ENCODE assay signal across 11 cellular contexts in genomic region chr1:209704584-209704983, GRCh38. TPM values are rescaled to one million over a fixed set of nuclear protein-coding genes. Genes with fewer than 3 reads are reported as not detected.
DNase-seq lines count a peak whose midpoint lies in the region; ATAC-seq, FAIRE-seq and TF ChIP-seq lines count a peak whose summit lies in the region.
"Had no signal": no experiment of that assay in that cellular context is flagged by ENCODE, and none has a peak within 500 bp of the region (broad histone marks: within the 10 kb centered on the region; RNA-seq: fewer than 3 reads in every experiment).

TSS of gene HSD11B1 (plus strand) at chr1:209704846. CDS start at chr1:209704943, 97 bp downstream.

- H3K4me3 ChIP-seq in liver (ENCODE audit: low read depth in 1 of 3, low read length in 3 of 3): peak within 1 kb of the TSS; percentile 58 to 81 (median 77)
- no peak within 1 kb of the TSS for H3K4me3 ChIP-seq in HepG2 (replicated peaks in 1 of 3; ENCODE audit: insufficient read depth in 1 of 3, low read depth in 2 of 3, low read length in 3 of 3)
- peak within 1 kb of the TSS; percentile 37 for H3K4me3 ChIP-seq in coronary artery
- H3K4me3 ChIP-seq in vagina: no peak within 1 kb of the TSS

- H3K27me3 ChIP-seq in liver (ENCODE audit: control insufficient read depth in 4 of 4, insufficient read depth in 4 of 4, low read length in 3 of 4): no peaks in the 10 kb centered on the region
- no peaks in the 10 kb centered on the region; a peak in 1 of 5 replicates for H3K27me3 ChIP-seq in HepG2 (ENCODE audit: control insufficient read depth in 1 of 2, insufficient read depth in 2 of 2, low read length in 2 of 2)
- H3K27me3 ChIP-seq in vagina: no peaks in the 10 kb centered on the region

- TF ChIP-seq POLR2A in HepG2 (IDR thresholded peaks at IDR 0.05; ENCODE audit: insufficient read depth in 1 of 2, low read depth in 2 of 2, low read length in 2 of 2): no peak
- peak in 1 of 2 donors; percentile 23 for TF ChIP-seq POLR2A in vagina (IDR thresholded peaks at IDR 0.05)

- no peak within 1 kb of the TSS for H2AFZ ChIP-seq in HepG2 (ENCODE audit: low read length)

- H3K27ac ChIP-seq in liver (ENCODE audit: low read depth in 1 of 2, low read length in 2 of 2): peak within 1 kb of the TSS; percentile 91 to 96
- H3K27ac ChIP-seq in HepG2 (ENCODE audit: extremely low read length, insufficient read depth, low read length): no peak within 1 kb of the TSS
- peak within 1 kb of the TSS in 1 of 2 donors; percentile 61 for H3K27ac ChIP-seq in coronary artery
- H3K27ac ChIP-seq in vagina: peak within 1 kb of the TSS; percentile 66
- H3K27ac ChIP-seq: C4-2B had no signal

- no peaks in the 10 kb centered on the region for H4K20me1 ChIP-seq in HepG2 (ENCODE audit: insufficient read depth, low read length)

- no peak for ATAC-seq in HepG2
- ATAC-seq in T-cell (replicated peaks in 1 of 4): no peak
- ATAC-seq in SK-N-SH treated with all-trans-retinoic acid at 6 μM for 48 hours: no peak

- WGBS in liver: 36% methylated on average over 6 of the region's 6 CpGs
- 8% methylated on average over 6 of the region's 6 CpGs for WGBS in HepG2 (ENCODE audit: low lambda C conversion rate)

- TF ChIP-seq CTCF in liver (IDR thresholded peaks at IDR 0.05; ENCODE audit: low read depth, low read length, missing input control): no peak
- TF ChIP-seq CTCF in HepG2 (CRISPR knock-in tag; IDR thresholded peaks at IDR 0.05): no peak
- TF ChIP-seq CTCF in coronary artery (IDR thresholded peaks at IDR 0.05): no peak
- TF ChIP-seq CTCF in vagina (IDR thresholded peaks at IDR 0.05): no peak

- H3K36me3 Mint-ChIP-seq in T-cell: peaks cover 4% of the 10 kb centered on the region

- no peak within 1 kb of the TSS for H3K4me2 ChIP-seq in HepG2 (ENCODE audit: low read depth, low read length)

- H3K79me2 ChIP-seq in HepG2 (ENCODE audit: insufficient read depth, low read length): no peaks in the 10 kb centered on the region

- peaks cover 0 to 2% of the 10 kb centered on the region in 2 donors for H3K27me3 Mint-ChIP-seq in T-cell

- H3K9ac ChIP-seq in liver (ENCODE audit: low read depth in 1 of 2, low read length in 2 of 2) (peak within 1 kb of the TSS; percentile 86 to 100), HepG2 (ENCODE audit: insufficient read depth, low read depth, low read length) (no peak within 1 kb of the TSS)

- no peak for FAIRE-seq in HepG2 (lab: Jason Lieb, UNC)

- DNase-seq in HepG2 (ENCODE audit: low spot score) (no peak), coronary artery (ENCODE audit: low spot score) (peak; percentile 85), midbrain (lab: John Stamatoyannopoulos, UW) (peak; percentile 69), vagina (ENCODE audit: extremely low spot score in 2 of 2) (peak in 1 of 2 donors; percentile 96), T-cell (no peak), epidermal melanocyte (ENCODE audit: insufficient read length, low spot score) (no peak)
- DNase-seq: stimulated activated CD4-positive, alpha-beta T cell treated with anti-CD3 and anti-CD28 coated beads, Interleukin-12 subunit alpha, Interleukin-12 subunit beta, amount 100 ng/mL, for 4 hours had no signal

- no peak for TF ChIP-seq EP300 in HepG2 (IDR thresholded peaks at IDR 0.05; ENCODE audit: low read depth in 2 of 2, low read length in 2 of 2)
- no peak for TF ChIP-seq EP300 in HepG2 (CRISPR knock-in tag; IDR thresholded peaks at IDR 0.05; ENCODE audit: borderline replicate concordance)

- TF ChIP-seq RAD21 in liver (IDR thresholded peaks at IDR 0.05) (peak; percentile 64 to 68), HepG2 (CRISPR knock-in tag; IDR thresholded peaks at IDR 0.05) (no peak)

- no peak within 1 kb of the TSS for H3K4me3 Mint-ChIP-seq in T-cell

- H3K36me3 ChIP-seq in liver (ENCODE audit: control insufficient read depth in 4 of 4, insufficient read depth in 3 of 4, low read depth in 1 of 4, low read length in 3 of 4) (peaks cover 0 to 9% (median 4%) of the 10 kb centered on the region in 4 donors), HepG2 (replicated peaks in 1 of 2; ENCODE audit: control insufficient read depth in 1 of 2, insufficient read depth in 2 of 2, low read length in 2 of 2) (no peaks in the 10 kb centered on the region), vagina (no peaks in the 10 kb centered on the region)

- peaks cover 3 to 54% (median 39%) of the 10 kb centered on the region in 4 donors for H3K4me1 ChIP-seq in liver (ENCODE audit: control insufficient read depth in 4 of 4, insufficient read depth in 4 of 4, low read length in 3 of 4)
- no peaks in the 10 kb centered on the region for H3K4me1 ChIP-seq in HepG2 (ENCODE audit: insufficient read depth, low read length)
- no peaks in the 10 kb centered on the region for H3K4me1 ChIP-seq in vagina

- no TSS peak for BruUV-seq in HepG2 (replicated peaks; lab: Mats Ljungman, UMichigan)

- intact Hi-C loops in HepG2 (cut with micrococcal nuclease; ENCODE audit: unreplicated experiment) (no loop called here), vagina (cut with DNase I) (loop anchor here (2.0 kb wide), 1 partner anchor 56 kb away; no protein-coding TSS in a partner anchor)

- no peak within 1 kb of the TSS for H3K27ac Mint-ChIP-seq in T-cell

- H3K9me3 Mint-ChIP-seq in T-cell: no peaks in the 10 kb centered on the region

- POLR2A ChIA-PET in HepG2 (lab: Yijun Ruan, JAX) (no interaction called here), T-cell (lab: Charles Lee) (no interaction called here)

- peaks cover under 1 to 12% (median 11%) of the 10 kb centered on the region in 3 donors for H3K4me1 Mint-ChIP-seq in T-cell

- in situ Hi-C loops in HepG2 (cut with HindIII; ENCODE audit: extremely low pct_ligation_motif_present, low pct_unique_long_range_greater_than_20kb): loop anchor here (25.0 kb wide), 1 partner anchor 592 kb away; no protein-coding TSS in a partner anchor

- no peaks in the 10 kb centered on the region for H3K9me3 ChIP-seq in liver (ENCODE audit: control insufficient read depth in 4 of 4, low read length in 3 of 4)
- H3K9me3 ChIP-seq in HepG2 (ENCODE audit: low read length): no peaks in the 10 kb centered on the region
- no peaks in the 10 kb centered on the region for H3K9me3 ChIP-seq in vagina

- CTCF ChIA-PET in HepG2 (lab: Yijun Ruan, JAX; ENCODE audit: low intra/inter-chr PET ratio, low total read pairs) (no interaction called here), T-cell (lab: Charles Lee) (interaction anchor here in 1 of 2 donors (0.6 kb wide), 1 partner anchor 40 kb away, joined by 3 read pairs; no protein-coding TSS in a partner anchor)

TF ChIP-seq in liver, 16 proteins besides CTCF, POLR2A, EP300 and RAD21 (continues in another document):
- TF ChIP-seq SP1 (IDR thresholded peaks at IDR 0.05) (peak; percentile 75), YY1 (IDR thresholded peaks at IDR 0.05) (peak; percentile 90), EGR1 (IDR thresholded peaks at IDR 0.05; ENCODE audit: low read depth in 2 of 2) (peak; percentile 48 to 87), ATF3 (IDR thresholded peaks at IDR 0.05) (peak; percentile 73), FOXA1 (IDR thresholded peaks at IDR 0.05) (peak; percentile 73)

TF ChIP-seq in SK-N-SH treated with all-trans-retinoic acid at 6 μM for 48 hours, 23 proteins besides CTCF, POLR2A, EP300 and RAD21:
- no peak for TF ChIP-seq ZNF8 (CRISPR knock-in tag; IDR thresholded peaks at IDR 0.05)
- no peak for TF ChIP-seq TCF4 (CRISPR knock-in tag; IDR thresholded peaks at IDR 0.05; ENCODE audit: borderline replicate concordance)

RNA-seq across cellular contexts. Expression of gene HSD11B1, which starts in this region (rescaled TPM):
- total RNA-seq in liver (100 to 1,000 TPM in 1 of 2 donors, under 1 TPM in 1; 0.09 to 226 TPM), HepG2 (2016; rRNA removed; fragmentation: Illumina TruSeq; extraction: Trizol) (not detected in 2 replicates), vagina (18.7 TPM), T-cell (1 to 10 TPM in 1 of 5 donors, under 1 TPM in 1, not detected in 3; 0.41 to 1.1 TPM)
- polyA plus RNA-seq in liver (100 to 1,000 TPM; 381 to 488 TPM), HepG2 (2011; rRNA removed) (not detected in 2 replicates)
- not detected in 2 replicates for total RNA-seq in HepG2 (2016; cell fraction: cytosol; rRNA removed; fragmentation: Illumina TruSeq; extraction: Trizol; ENCODE audit: low read depth)
- total RNA-seq in HepG2 (2016; cell fraction: insoluble cytoplasmic fraction; rRNA removed; fragmentation: Illumina TruSeq; extraction: Trizol): not detected in 2 replicates
- not detected in 2 replicates for total RNA-seq in HepG2 (2016; cell fraction: membrane; rRNA removed; fragmentation: Illumina TruSeq; extraction: Trizol)
- not detected in 2 replicates for total RNA-seq in HepG2 (2016; cell fraction: nucleus; rRNA removed; fragmentation: Illumina TruSeq; extraction: Trizol)
- not detected in 2 replicates for polyA plus RNA-seq in HepG2 (2011; cell fraction: cytosol; rRNA removed)
- not detected in 2 replicates for polyA plus RNA-seq in HepG2 (2011; cell fraction: nucleus; rRNA removed)
- polyA plus RNA-seq in HepG2 (2012): not detected in 2 replicates
- not detected in 2 replicates for polyA plus RNA-seq in HepG2 (2016; cell fraction: cytosol; fragmentation: Illumina TruSeq; extraction: Trizol; ENCODE audit: low read depth)
- polyA plus RNA-seq in HepG2 (2016; cell fraction: insoluble cytoplasmic fraction; fragmentation: Illumina TruSeq; extraction: Trizol; ENCODE audit: low read depth): not detected in 2 replicates
- not detected in 2 replicates for polyA plus RNA-seq in HepG2 (2016; cell fraction: membrane; fragmentation: Illumina TruSeq; extraction: Trizol; ENCODE audit: low read depth)
- polyA plus RNA-seq in HepG2 (2016; cell fraction: nucleus; fragmentation: Illumina TruSeq; extraction: Trizol; ENCODE audit: insufficient read depth, low read depth): not detected in 2 replicates
- not detected in 2 replicates for polyA minus RNA-seq in HepG2 (2011; rRNA and poly(A)+ RNA removed; ENCODE audit: low replicate concordance)
- not detected in 2 replicates for polyA minus RNA-seq in HepG2 (2011; cell fraction: cytosol; rRNA and poly(A)+ RNA removed)
- polyA minus RNA-seq in HepG2 (2011; cell fraction: nucleus; rRNA and poly(A)+ RNA removed): not detected in 2 replicates
- total RNA-seq: glomerular endothelial cell had no signal

Comparison
In these comparisons a context has a peak if more than half of its experiments do, and no peak if none do; other contexts are left out.
1. RNA of gene HSD11B1 (polyA plus RNA-seq): 381 to 488 TPM in liver; not detected in HepG2; every median in the first group is over 100 times any median in the second.
2. H3K4me3 ChIP-seq: peak in liver (3 of 3) and coronary artery (single experiment); none in HepG2 (0 of 3) and vagina (0 of 2).
3. DNase-seq: peak in coronary artery (single experiment) and midbrain (single experiment); none in HepG2 (single experiment), T-cell (0 of 34) and epidermal melanocyte (single experiment).